Comparison of ENCODE assay signal across 8 cellular contexts in genomic region chr1:155173478-155174333, GRCh38. TPM values are rescaled to one million over a fixed set of nuclear protein-coding genes. Genes with fewer than 3 reads are reported as not detected.
DNase-seq lines count a peak whose midpoint lies in the region; ATAC-seq and TF ChIP-seq lines count a peak whose summit lies in the region.

TSS of gene TRIM46 (plus strand) at chr1:155173849. CDS start at chr1:155173967, 118 bp downstream.

- TF ChIP-seq CTCF in KMS-11 (conservative IDR thresholded peaks at IDR 0.05; ENCODE audit: low read depth, low read length), result peak; percentile 96
- TF ChIP-seq CTCF in SK-N-SH (IDR thresholded peaks at IDR 0.05), result no peak; the same call in 1 of the 2 replicates
- no peak for TF ChIP-seq CTCF in retinal pigment epithelial cell (conservative IDR thresholded peaks at IDR 0.05; ENCODE audit: low read depth, low read length)

- H3K4me3 ChIP-seq in KMS-11 (IDR thresholded peaks at IDR 0.05; ENCODE audit: insufficient read depth, low read depth, low read length) (peak within 1 kb of the TSS; percentile 92), SK-N-SH (ENCODE audit: low read depth in 2 of 2, low read length in 1 of 2) (peak within 1 kb of the TSS; percentile 75 to 93), retinal pigment epithelial cell (ENCODE audit: low read length) (peak within 1 kb of the TSS; percentile 96)

- no peak for TF ChIP-seq EP300 in SK-N-SH (IDR thresholded peaks at IDR 0.05; ENCODE audit: borderline replicate concordance in 1 of 2, low read depth in 1 of 2, low read length in 1 of 2)

- H3K4me1 ChIP-seq in KMS-11 (ENCODE audit: low read depth, poor library complexity, severe bottlenecking) (peaks cover 38% of the 10 kb centered on the region), SK-N-SH (ENCODE audit: control insufficient read depth in 1 of 2, insufficient read depth in 2 of 2, low read depth in 1 of 2, low read length in 1 of 2) (peaks cover 0 to 33% of the 10 kb centered on the region in 2 experiments; a peak in 3 of 4 replicates)

- CTCF ChIA-PET in SK-N-SH (lab: Yijun Ruan, JAX), result interaction anchor here (0.6 to 14.8 kb wide), 41 partner anchors 9 to 436 kb away, joined by 3 to 496 read pairs (median 5); partner anchors contain the start of genes ADAM15, EFNA1, ENTREP3 and MSTO1

- H4K20me1 ChIP-seq in KMS-11 (ENCODE audit: insufficient read depth) (no peaks in the 10 kb centered on the region), SK-N-SH (ENCODE audit: insufficient read depth) (no peaks in the 10 kb centered on the region)

- peak within 1 kb of the TSS; percentile 74 for H3K9ac ChIP-seq in KMS-11
- peak within 1 kb of the TSS; percentile 96 for H3K9ac ChIP-seq in SK-N-SH

- peak within 1 kb of the TSS; percentile 53 for H3K27ac ChIP-seq in KMS-11
- H3K27ac ChIP-seq in SK-N-SH (ENCODE audit: low read depth in 2 of 2, low read length in 1 of 2), result peak within 1 kb of the TSS; percentile 92

- H3K36me3 ChIP-seq in KMS-11 (ENCODE audit: insufficient read depth) (no peaks in the 10 kb centered on the region; the same call in 1 of the 2 replicates), SK-N-SH (replicated peaks in 1 of 2; ENCODE audit: control insufficient read depth in 1 of 2, insufficient read depth in 2 of 2, low read length in 1 of 2) (peaks cover 24 to 37% of the 10 kb centered on the region in 2 experiments)

- no peak for ATAC-seq in GM21717 (IDR thresholded peaks at IDR 0.05; ENCODE audit: unreplicated experiment)

- no peaks in the 10 kb centered on the region for H3K9me2 ChIP-seq in SK-N-SH

- H3K79me2 ChIP-seq in KMS-11 (ENCODE audit: insufficient read depth, low read depth) (peaks cover 18% of the 10 kb centered on the region), SK-N-SH (ENCODE audit: insufficient read depth) (peaks cover 41% of the 10 kb centered on the region)

- H3K4me2 ChIP-seq in KMS-11 (peak within 1 kb of the TSS; percentile 97), SK-N-SH (peak within 1 kb of the TSS; percentile 94)

- DNase-seq in DMS153 treated with DMSO at 0.1 percent for 48 hours (lab: John Stamatoyannopoulos, UW; ENCODE audit: unreplicated experiment) (peak; percentile 68), SK-N-SH (peak; percentile 91), amniotic stem cell (lab: John Stamatoyannopoulos, UW) (peak; percentile 14), hepatic stellate cell (ENCODE audit: low spot score) (peak; percentile 74), retinal pigment epithelial cell (ENCODE audit: low read depth) (no peak), LoVo (ENCODE audit: low spot score) (no peak)

- no peak for TF ChIP-seq RAD21 in SK-N-SH (IDR thresholded peaks at IDR 0.05; ENCODE audit: low read length)

- peaks cover 40% of the 10 kb centered on the region for H3F3A ChIP-seq in SK-N-SH (replicated peaks; ENCODE audit: insufficient read depth)

- 6% methylated on average over 28 of the region's 38 CpGs for WGBS in SK-N-SH (ENCODE audit: low lambda C conversion rate)

- no peaks in the 10 kb centered on the region for H3K9me3 ChIP-seq in SK-N-SH

- POLR2A ChIA-PET in SK-N-SH (lab: Yijun Ruan, JAX), result interaction anchor here (0.7 to 2.8 kb wide), 12 partner anchors 11 to 89 kb away, joined by 3 to 27 read pairs (median 4); partner anchors contain the start of genes DPM3, EFNA1, SLC50A1 and THBS3

- H2AFZ ChIP-seq in KMS-11 (ENCODE audit: low read depth) (peak within 1 kb of the TSS; percentile 68), SK-N-SH (ENCODE audit: low read depth) (peak within 1 kb of the TSS; percentile 80)

- H3K27me3 ChIP-seq in KMS-11 (ENCODE audit: insufficient read depth, low read depth), result no peaks in the 10 kb centered on the region
- no peaks in the 10 kb centered on the region for H3K27me3 ChIP-seq in SK-N-SH (ENCODE audit: insufficient read depth)

TF ChIP-seq in SK-N-SH, 30 proteins besides CTCF, POLR2A, EP300 and RAD21 (continues in another document):
- TF ChIP-seq FOSL2 (IDR thresholded peaks at IDR 0.05; ENCODE audit: borderline replicate concordance, low read depth) (no peak), EZH2phosphoT487 (IDR thresholded peaks at IDR 0.05; ENCODE audit: borderline replicate concordance, low read depth) (no peak), TAF1 (IDR thresholded peaks at IDR 0.05; ENCODE audit: borderline replicate concordance, low read depth, low read length) (no peak; the same call in 1 of the 2 replicates), YY1 (IDR thresholded peaks at IDR 0.05; ENCODE audit: low read depth) (no peak), IRF3 (IDR thresholded peaks at IDR 0.05; ENCODE audit: low read depth, low read length) (no peak), FOXM1 (IDR thresholded peaks at IDR 0.05; ENCODE audit: low read depth) (no peak), TCF12 (IDR thresholded peaks at IDR 0.05) (no peak), CHD2 (IDR thresholded peaks at IDR 0.05; ENCODE audit: low read length, partially characterized antibody) (peak; percentile 11), RXRA (IDR thresholded peaks at IDR 0.05; ENCODE audit: borderline replicate concordance, low read depth) (no peak), SIN3A (IDR thresholded peaks at IDR 0.05; ENCODE audit: borderline replicate concordance, low read depth, low read length) (peak; percentile 41; the same call in 1 of the 2 replicates), ZBTB33 (IDR thresholded peaks at IDR 0.05; ENCODE audit: borderline replicate concordance, low read depth) (no peak), MXI1 (IDR thresholded peaks at IDR 0.05; ENCODE audit: low read depth, low read length) (peak; percentile 85), GABPA (IDR thresholded peaks at IDR 0.05; ENCODE audit: low read depth) (no peak), TEAD4 (IDR thresholded peaks at IDR 0.05; ENCODE audit: borderline replicate concordance, insufficient read depth) (no peak), FOXJ3 (CRISPR knock-in tag; IDR thresholded peaks at IDR 0.05) (no peak), PBX3 (IDR thresholded peaks at IDR 0.05) (no peak), ELF1 (IDR thresholded peaks at IDR 0.05) (no peak)
- TF ChIP-seq, protein P1, sequence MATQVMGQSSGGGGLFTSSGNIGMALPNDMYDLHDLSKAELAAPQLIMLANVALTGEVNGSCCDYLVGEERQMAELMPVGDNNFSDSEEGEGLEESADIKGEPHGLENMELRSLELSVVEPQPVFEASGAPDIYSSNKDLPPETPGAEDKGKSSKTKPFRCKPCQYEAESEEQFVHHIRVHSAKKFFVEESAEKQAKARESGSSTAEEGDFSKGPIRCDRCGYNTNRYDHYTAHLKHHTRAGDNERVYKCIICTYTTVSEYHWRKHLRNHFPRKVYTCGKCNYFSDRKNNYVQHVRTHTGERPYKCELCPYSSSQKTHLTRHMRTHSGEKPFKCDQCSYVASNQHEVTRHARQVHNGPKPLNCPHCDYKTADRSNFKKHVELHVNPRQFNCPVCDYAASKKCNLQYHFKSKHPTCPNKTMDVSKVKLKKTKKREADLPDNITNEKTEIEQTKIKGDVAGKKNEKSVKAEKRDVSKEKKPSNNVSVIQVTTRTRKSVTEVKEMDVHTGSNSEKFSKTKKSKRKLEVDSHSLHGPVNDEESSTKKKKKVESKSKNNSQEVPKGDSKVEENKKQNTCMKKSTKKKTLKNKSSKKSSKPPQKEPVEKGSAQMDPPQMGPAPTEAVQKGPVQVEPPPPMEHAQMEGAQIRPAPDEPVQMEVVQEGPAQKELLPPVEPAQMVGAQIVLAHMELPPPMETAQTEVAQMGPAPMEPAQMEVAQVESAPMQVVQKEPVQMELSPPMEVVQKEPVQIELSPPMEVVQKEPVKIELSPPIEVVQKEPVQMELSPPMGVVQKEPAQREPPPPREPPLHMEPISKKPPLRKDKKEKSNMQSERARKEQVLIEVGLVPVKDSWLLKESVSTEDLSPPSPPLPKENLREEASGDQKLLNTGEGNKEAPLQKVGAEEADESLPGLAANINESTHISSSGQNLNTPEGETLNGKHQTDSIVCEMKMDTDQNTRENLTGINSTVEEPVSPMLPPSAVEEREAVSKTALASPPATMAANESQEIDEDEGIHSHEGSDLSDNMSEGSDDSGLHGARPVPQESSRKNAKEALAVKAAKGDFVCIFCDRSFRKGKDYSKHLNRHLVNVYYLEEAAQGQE (IDR thresholded peaks at IDR 0.05; ENCODE audit: low read depth, low read length), result no peak

RNA-seq across cellular contexts. Expression of gene TRIM46, which starts in this region (rescaled TPM):
- polyA plus RNA-seq in SK-N-SH (2012; rRNA removed), result 12.3 and 12.7 TPM in 2 replicates
- 3.4 and 6.0 TPM in 2 replicates for polyA plus RNA-seq in SK-N-SH (2012; cell fraction: cytosol; rRNA removed)
- polyA plus RNA-seq in SK-N-SH (2012; cell fraction: nucleus; rRNA removed), result 58.4 and 75.1 TPM in 2 replicates

Comparison
In these comparisons a context has a peak if more than half of its experiments do, and no peak if none do; other contexts are left out.
1. DNase-seq: peak in DMS153 treated with DMSO at 0.1 percent for 48 hours (single experiment), SK-N-SH (single experiment), amniotic stem cell (single experiment) and hepatic stellate cell (single experiment); none in retinal pigment epithelial cell (single experiment) and LoVo (single experiment).
2. Peak in every context shown above with its lines, with median percentiles within 50 percentile points of each other: H3K4me3 ChIP-seq.